Comparison of ENCODE assay signal across 27 cellular contexts in genomic region chr20:40542065-40542464, GRCh38.
"Had no signal": no experiment of that assay in that cellular context is flagged by ENCODE, and none has a peak within 500 bp of the region (broad histone marks: within the 10 kb centered on the region; RNA-seq: fewer than 3 reads in every experiment).

No MANE protein-coding gene starts in this region.

- ATAC-seq: stimulated activated effector memory CD8-positive, alpha-beta T cell treated with anti-CD3 and anti-CD28 coated beads, Interleukin-12 subunit alpha, Interleukin-12 subunit beta, amount 100 ng/mL, for 72 hours; stimulated activated memory B cell treated with anti-CD40 and anti-IgM and Interleukin-4, amounts not matched to agents 10 μg/mL and 1 μg/mL and 100 μg/mL, for 72 hours; stimulated activated naive B cell treated with anti-CD40 and anti-IgM and Interleukin-4, amounts not matched to agents 10 μg/mL and 1 μg/mL and 100 μg/mL, for 72 hours; stimulated activated naive CD8-positive, alpha-beta T cell treated with anti-CD3 and anti-CD28 coated beads, Interleukin-15, amount 100 ng/mL, for 72 hours; stimulated activated naive CD8-positive, alpha-beta T cell treated with anti-CD3 and anti-CD28 coated beads, Interleukin-15, Interleukin-2, amounts not matched to agents 100 U/mL and 50 U/mL, for 24 hours; upper lobe of right lung had no signal

- H3K27me3 ChIP-seq: stomach, suprapubic skin, testis, thyroid gland, tibial artery, tibial nerve, transverse colon, upper lobe of left lung, uterus, vagina had no signal

- H3K36me3 ChIP-seq: stomach, suprapubic skin, thoracic aorta, thyroid gland, tibial artery, tibial nerve, transverse colon, upper lobe of left lung, upper lobe of right lung, uterus, vagina had no signal

- FAIRE-seq: urothelium cell line had no signal

- H3K27ac ChIP-seq: stomach, suprapubic skin, testis, thoracic aorta, thyroid gland, tibial artery, tibial nerve, transverse colon, upper lobe of left lung, upper lobe of right lung, uterus, vagina had no signal

- DNase-seq: stimulated activated CD4-positive, alpha-beta T cell treated with anti-CD3 and anti-CD28 coated beads, Interleukin-2, amount 100 ng/mL, for 48 hours; stimulated activated CD4-positive, alpha-beta T cell treated with anti-CD3 and anti-CD28 coated beads, Interleukin-4, amount 100 ng/mL, for 1 hour; stimulated activated CD4-positive, alpha-beta T cell treated with anti-CD3 and anti-CD28 coated beads, Interleukin-4, amount 100 ng/mL, for 24 hours; stimulated activated CD4-positive, alpha-beta T cell treated with anti-CD3 and anti-CD28 coated beads, Interleukin-4, amount 100 ng/mL, for 4 hours; stimulated activated CD8-positive, alpha-beta memory T cell treated with anti-CD3 and anti-CD28 coated beads, Interleukin-4, amount 100 ng/mL, for 48 hours; stimulated activated naive B cell treated with anti-CD40 and anti-IgM and Interleukin-4, amounts not matched to agents 10 μg/mL and 1 μg/mL and 100 μg/mL, for 72 hours; stimulated activated naive CD4-positive, alpha-beta T cell; stimulated activated naive CD4-positive, alpha-beta T cell treated with Interleukin-2 at 50 U/mL for 16 hours; stimulated activated naive CD8-positive, alpha-beta T cell treated with anti-CD3 and anti-CD28 coated beads, Interleukin-15, amount 100 ng/mL, for 72 hours; stimulated activated naive CD8-positive, alpha-beta T cell treated with anti-CD3 and anti-CD28 coated beads, Interleukin-15, Interleukin-2, amounts not matched to agents 100 U/mL and 50 U/mL, for 24 hours; stomach; substantia nigra; testis; thyroid gland; tibial artery; transverse colon; trophoblast cell; upper lobe of left lung; upper lobe of right lung; uterus had no signal

- H3K9me3 ChIP-seq: stomach, suprapubic skin, testis, thoracic aorta, thyroid gland, tibial artery, tibial nerve, transverse colon, upper lobe of left lung, upper lobe of right lung, uterus, vagina had no signal

- H3K4me1 ChIP-seq: stomach, suprapubic skin, testis, thyroid gland, tibial artery, tibial nerve, transverse colon, upper lobe of left lung, upper lobe of right lung, uterus, vagina had no signal

- H3K4me3 ChIP-seq: stomach, suprapubic skin, testis, thoracic aorta, thyroid gland, tibial artery, tibial nerve, transverse colon, upper lobe of left lung, upper lobe of right lung, uterus, vagina had no signal
